20 cellular contexts compared by ENCODE assay signal in genomic region chr2:64599469-64599868, GRCh38. TPM values are rescaled to one million over a fixed set of nuclear protein-coding genes. Genes with fewer than 3 reads are reported as not detected.
DNase-seq lines count a peak whose midpoint lies in the region; ATAC-seq and TF ChIP-seq lines count a peak whose summit lies in the region.
"Had no signal": no experiment of that assay in that cellular context is flagged by ENCODE, and none has a peak within 500 bp of the region (broad histone marks: within the 10 kb centered on the region; RNA-seq: fewer than 3 reads in every experiment).

No MANE protein-coding gene starts in this region.

- TF ChIP-seq CTCF in colonic mucosa (IDR thresholded peaks at IDR 0.05), result no peak
- no peak for TF ChIP-seq CTCF in parathyroid adenoma (IDR thresholded peaks at IDR 0.05)
- no peak for TF ChIP-seq CTCF in Caco-2 (IDR thresholded peaks at IDR 0.05; ENCODE audit: insufficient read depth in 1 of 2, low read depth in 1 of 2, low read length in 1 of 2, severe bottlenecking in 1 of 2, unreplicated experiment in 1 of 2)

- ATAC-seq in HG02642 (IDR thresholded peaks at IDR 0.05; ENCODE audit: poor library complexity, unreplicated experiment) (no peak), HG03139 (IDR thresholded peaks at IDR 0.05; ENCODE audit: unreplicated experiment) (no peak)
- ATAC-seq: activated CD4-positive, CD25-positive, alpha-beta regulatory T cell treated with anti-CD3 and anti-CD28 coated beads, Interleukin-2, amount 50 U/mL, for 24 hours; left lung had no signal

- H3K9me3 ChIP-seq in colonic mucosa, result no peaks in the 10 kb centered on the region
- H3K9me3 ChIP-seq in parathyroid adenoma (ENCODE audit: control insufficient read depth, low read length), result no peaks in the 10 kb centered on the region
- no peaks in the 10 kb centered on the region for H3K9me3 ChIP-seq in Caco-2
- H3K9me3 ChIP-seq: left lung had no signal

- no peak overlapping the region for H3K27ac ChIP-seq in colonic mucosa
- no peak overlapping the region for H3K27ac ChIP-seq in parathyroid adenoma
- H3K27ac ChIP-seq: 22Rv1, left lung, SJSA1 had no signal

- POLR2A ChIA-PET in Caco-2 (lab: Charles Lee), result no interaction called here

- H3K27me3 Mint-ChIP-seq in Caco-2 (ENCODE audit: insufficient read depth, unreplicated experiment), result no peaks in the 10 kb centered on the region
- H3K27me3 Mint-ChIP-seq: B cell had no signal

- H3K27me3 ChIP-seq in colonic mucosa (no peaks in the 10 kb centered on the region), parathyroid adenoma (ENCODE audit: control insufficient read depth, insufficient read depth, low read length) (no peaks in the 10 kb centered on the region), Caco-2 (replicated peaks; ENCODE audit: control insufficient read depth, insufficient read depth, low read length) (no peaks in the 10 kb centered on the region)
- H3K27me3 ChIP-seq: left lung, SJSA1 had no signal

- H3K4me2 ChIP-seq in parathyroid adenoma (ENCODE audit: low read length), result peak overlapping the region; percentile 31

- peaks cover 10% of the 10 kb centered on the region for H3K4me1 Mint-ChIP-seq in Caco-2 (ENCODE audit: low read depth, unreplicated experiment)
- H3K4me1 Mint-ChIP-seq: B cell had no signal

- H3K4me3 ChIP-seq in colonic mucosa, result no peak overlapping the region
- H3K4me3 ChIP-seq in parathyroid adenoma (ENCODE audit: low read depth, low read length), result no peak overlapping the region
- no peak overlapping the region for H3K4me3 ChIP-seq in Caco-2 (ENCODE audit: low read depth, low read length)
- H3K4me3 ChIP-seq: left lung, SJSA1, skin epidermis had no signal

- H3K27ac Mint-ChIP-seq in Caco-2 (ENCODE audit: unreplicated experiment), result no peak overlapping the region
- H3K27ac Mint-ChIP-seq: B cell, H9 had no signal

- H3K9ac ChIP-seq in colonic mucosa (ENCODE audit: low read depth in 2 of 2, low read length in 2 of 2) (no peak overlapping the region), parathyroid adenoma (no peak overlapping the region)

- no peaks in the 10 kb centered on the region for H3K36me3 Mint-ChIP-seq in Caco-2 (ENCODE audit: insufficient read depth, unreplicated experiment)

- H3K4me3 Mint-ChIP-seq in Caco-2 (ENCODE audit: unreplicated experiment), result no peak overlapping the region
- H3K4me3 Mint-ChIP-seq: B cell, H9 had no signal

- DNase-seq in DMS53 (lab: John Stamatoyannopoulos, UW) (peak; percentile 24), DMS53 treated with DMSO at 0.1 percent for 48 hours (lab: John Stamatoyannopoulos, UW; ENCODE audit: unreplicated experiment) (no peak), HT1080 (ENCODE audit: low read depth) (peak; percentile 3), colonic mucosa (peak; percentile 77), Caco-2 (no peak)
- DNase-seq: activated gamma-delta T cell, aorta, DMS153, H9, left lung, NCI-H187 treated with DMSO at 0.1 percent for 48 hours, trophoblast cell had no signal

- H2AFZ ChIP-seq in parathyroid adenoma, result peak overlapping the region; percentile 45

- H3K4me1 ChIP-seq in colonic mucosa (peaks cover 4% of the 10 kb centered on the region), parathyroid adenoma (peaks cover 10% of the 10 kb centered on the region), Caco-2 (peaks cover 7% of the 10 kb centered on the region)
- H3K4me1 ChIP-seq: left lung had no signal

- H3K36me3 ChIP-seq in colonic mucosa (no peaks in the 10 kb centered on the region), parathyroid adenoma (ENCODE audit: control insufficient read depth, insufficient read depth, low read length) (no peaks in the 10 kb centered on the region), Caco-2 (ENCODE audit: control insufficient read depth, insufficient read depth, low read length) (no peaks in the 10 kb centered on the region)
- H3K36me3 ChIP-seq: left lung, SJSA1 had no signal

- peaks cover 9% of the 10 kb centered on the region for H3K9me3 Mint-ChIP-seq in Caco-2 (ENCODE audit: unreplicated experiment)

- no TSS peak for BruUV-seq in Caco-2 (replicated peaks; lab: Mats Ljungman, UMichigan)

- intact Hi-C loops in colonic mucosa (cut with DNase I), result loop anchor here (10.0 kb wide), 1 partner anchor 445 kb away; no protein-coding TSS in a partner anchor
- intact Hi-C loops in Caco-2 (cut with micrococcal nuclease; ENCODE audit: unreplicated experiment), result no loop called here

- H3K79me2 ChIP-seq in parathyroid adenoma, result no peaks in the 10 kb centered on the region

- CTCF ChIA-PET in Caco-2 (lab: Charles Lee), result no interaction called here

RNA-seq across cellular contexts. Expression of gene SERTAD2, which starts 54.2 kb away (rescaled TPM):
- total RNA-seq in HT1080 (2014; rRNA removed; shearing (Covaris generic)), result 4.8 and 6.6 TPM in 2 replicates
- 21.0 and 26.3 TPM in 2 replicates for polyA plus RNA-seq in HT1080 (2015; cell fraction: cytosol; rRNA removed)
- 10.9 and 16.7 TPM in 2 replicates for polyA plus RNA-seq in HT1080 (2015; cell fraction: nucleus; rRNA removed)
- total RNA-seq in colonic mucosa (10 to 100 TPM; 11.2 to 20.7 TPM), Caco-2 (2022) (25.1 and 25.8 TPM in 2 replicates)

Comparison
In these comparisons a context has a peak if more than half of its experiments do, and no peak if none do; other contexts are left out.
1. DNase-seq: peak in DMS53 (single experiment), HT1080 (single experiment) and colonic mucosa (single experiment); none in DMS53 treated with DMSO at 0.1 percent for 48 hours (single experiment) and Caco-2 (0 of 2).